In genomic region chr10:88594482-88594881, GRCh38 we compare ENCODE assay signal across 32 cellular contexts. TPM values are rescaled to one million over a fixed set of nuclear protein-coding genes. Genes with fewer than 3 reads are reported as not detected.
"Had no signal": no experiment of that assay in that cellular context is flagged by ENCODE, and none has a peak within 500 bp of the region (broad histone marks: within the 10 kb centered on the region; RNA-seq: fewer than 3 reads in every experiment).

No MANE protein-coding gene starts in this region.

- H3K9ac ChIP-seq: neural progenitor cell, parathyroid adenoma had no signal

- H3K4me1 ChIP-seq: parathyroid adenoma, psoas muscle, suprapubic skin, testis, tibial artery, transverse colon, upper lobe of right lung, uterus had no signal

- H3K27me3 Mint-ChIP-seq: stimulated activated memory B cell treated with anti-CD40 and anti-IgM and Interleukin-4, amounts not matched to agents 10 μg/mL and 1 μg/mL and 100 μg/mL, for 72 hours; stimulated activated naive CD8-positive, alpha-beta T cell treated with anti-CD3 and anti-CD28 coated beads, Interleukin-15, amount 100 ng/mL, for 72 hours; type B pancreatic cell had no signal

- ATAC-seq: natural killer cell; psoas muscle; right cardiac atrium; sciatic nerve; stimulated activated memory B cell treated with anti-CD40 and anti-IgM and Interleukin-4, amounts not matched to agents 10 μg/mL and 1 μg/mL and 100 μg/mL, for 72 hours; stimulated activated naive CD8-positive, alpha-beta T cell treated with anti-CD3 and anti-CD28 coated beads, Interleukin-15, amount 100 ng/mL, for 72 hours; stimulated activated naive CD8-positive, alpha-beta T cell treated with anti-CD3 and anti-CD28 coated beads, Interleukin-15, Interleukin-2, amounts not matched to agents 100 U/mL and 50 U/mL, for 24 hours; upper lobe of right lung had no signal

- H3K4me1 Mint-ChIP-seq: natural killer cell, nephron, neural progenitor cell had no signal

- H3K4me3 ChIP-seq: neural progenitor cell, ovary, psoas muscle, skin epidermis, smooth muscle cell, spleen, suprapubic skin, testis, tibial artery, transverse colon, upper lobe of right lung, uterus had no signal

- H3K4me3 Mint-ChIP-seq: natural killer cell; nephron; neural progenitor cell; stimulated activated memory B cell treated with anti-CD40 and anti-IgM and Interleukin-4, amounts not matched to agents 10 μg/mL and 1 μg/mL and 100 μg/mL, for 72 hours; stimulated activated naive CD8-positive, alpha-beta T cell treated with anti-CD3 and anti-CD28 coated beads, Interleukin-15, amount 100 ng/mL, for 72 hours; type B pancreatic cell had no signal

- H3K27me3 ChIP-seq: ovary, spleen, suprapubic skin, testis, tibial artery, transverse colon, upper lobe of right lung, uterus had no signal

- H3K27ac ChIP-seq: neural progenitor cell, ovary, parathyroid adenoma, psoas muscle, skin epidermis, spleen, suprapubic skin, testis, tibial artery, transverse colon, upper lobe of right lung, uterus had no signal

- H3K4me2 ChIP-seq: neural progenitor cell, smooth muscle cell had no signal

- H3K27ac Mint-ChIP-seq: natural killer cell; nephron; neural progenitor cell; progenitor cell of endocrine pancreas; stimulated activated memory B cell treated with anti-CD40 and anti-IgM and Interleukin-4, amounts not matched to agents 10 μg/mL and 1 μg/mL and 100 μg/mL, for 72 hours; stimulated activated naive CD8-positive, alpha-beta T cell treated with anti-CD3 and anti-CD28 coated beads, Interleukin-15, amount 100 ng/mL, for 72 hours; type B pancreatic cell had no signal

- DNase-seq: natural killer cell; occipital lobe; ovary; posterior cingulate gyrus; psoas muscle; right cardiac atrium; spleen; stimulated activated CD4-positive, alpha-beta T cell treated with anti-CD3 and anti-CD28 coated beads, Interleukin-12 subunit alpha, Interleukin-12 subunit beta, amount 100 ng/mL, for 4 hours; stimulated activated CD4-positive, alpha-beta T cell treated with anti-CD3 and anti-CD28 coated beads, Interleukin-1b, Interleukin-23, amount 100 ng/mL, for 48 hours; stimulated activated CD4-positive, alpha-beta T cell treated with anti-CD3 and anti-CD28 coated beads, Interleukin-4, amount 100 ng/mL, for 1 hour; stimulated activated CD4-positive, alpha-beta T cell treated with anti-CD3 and anti-CD28 coated beads, Interleukin-4, amount 100 ng/mL, for 4 hours; stimulated activated CD8-positive, alpha-beta memory T cell treated with anti-CD3 and anti-CD28 coated beads, Interleukin-4, amount 100 ng/mL, for 48 hours; stimulated activated naive CD4-positive, alpha-beta T cell; stimulated activated naive CD8-positive, alpha-beta T cell treated with anti-CD3 and anti-CD28 coated beads, Interleukin-15, amount 100 ng/mL, for 72 hours; stimulated activated naive CD8-positive, alpha-beta T cell treated with anti-CD3 and anti-CD28 coated beads, Interleukin-15, Interleukin-2, amounts not matched to agents 100 U/mL and 50 U/mL, for 24 hours; substantia nigra; testis; tibial artery; transverse colon; upper lobe of right lung; uterus had no signal

- H3K36me3 Mint-ChIP-seq: natural killer cell; neural progenitor cell; stimulated activated memory B cell treated with anti-CD40 and anti-IgM and Interleukin-4, amounts not matched to agents 10 μg/mL and 1 μg/mL and 100 μg/mL, for 72 hours; type B pancreatic cell had no signal

- H3K9me3 Mint-ChIP-seq: natural killer cell; nephron; neural progenitor cell; stimulated activated memory B cell treated with anti-CD40 and anti-IgM and Interleukin-4, amounts not matched to agents 10 μg/mL and 1 μg/mL and 100 μg/mL, for 72 hours; stimulated activated naive CD8-positive, alpha-beta T cell treated with anti-CD3 and anti-CD28 coated beads, Interleukin-15, amount 100 ng/mL, for 72 hours; type B pancreatic cell had no signal

- H3K9me3 ChIP-seq: ovary, psoas muscle, spleen, suprapubic skin, testis, tibial artery, transverse colon, upper lobe of right lung, uterus had no signal

- H3K36me3 ChIP-seq: neural progenitor cell, ovary, spleen, suprapubic skin, tibial artery, transverse colon, upper lobe of right lung, uterus had no signal

- H2AFZ ChIP-seq: neural progenitor cell, parathyroid adenoma had no signal

RNA-seq across cellular contexts. Expression of gene LIPJ, which starts 7.9 kb away (rescaled TPM):
- total RNA-seq: progenitor cell of endocrine pancreas, smooth muscle cell, upper lobe of right lung had no signal
- polyA plus RNA-seq: ovary, smooth muscle cell, urinary bladder had no signal
